1 cellular context compared by ENCODE assay signal in the genomic region with DNA sequence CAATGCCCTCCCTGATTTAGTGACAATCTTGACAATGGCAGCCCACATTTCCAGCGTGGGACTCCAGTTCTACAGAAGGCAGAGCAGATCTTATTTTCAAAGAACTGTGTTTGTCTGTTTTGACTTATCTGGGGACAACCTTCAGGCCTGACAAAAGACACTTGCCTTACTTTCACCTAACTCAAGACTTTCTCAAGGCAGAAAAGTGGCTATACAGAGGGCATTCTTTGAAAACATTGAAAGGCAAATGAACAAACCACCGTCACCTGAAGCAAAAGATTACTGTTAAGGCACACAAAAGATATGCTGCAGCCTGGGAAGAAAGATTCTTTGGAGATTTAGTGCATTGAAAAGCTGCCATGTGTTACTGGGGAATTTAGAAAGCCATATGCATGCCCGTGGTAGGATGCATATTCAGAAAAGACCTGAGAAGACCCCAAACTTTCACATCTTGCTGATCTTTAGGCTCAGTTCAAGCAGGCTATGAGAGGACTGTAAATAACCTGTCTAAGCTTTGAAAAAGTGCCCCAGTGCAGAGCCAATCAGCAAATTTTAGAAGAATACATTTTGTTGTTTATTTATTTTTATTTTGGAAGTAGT.
TF ChIP-seq lines count a peak whose summit lies in the region.

No MANE protein-coding gene starts in this region.

TF ChIP-seq in H1, 55 proteins besides CTCF, POLR2A, EP300 and RAD21:
- no peak for TF ChIP-seq MAFK (IDR thresholded peaks at IDR 0.05; ENCODE audit: low read depth, low read length)
- TF ChIP-seq, protein P1, sequence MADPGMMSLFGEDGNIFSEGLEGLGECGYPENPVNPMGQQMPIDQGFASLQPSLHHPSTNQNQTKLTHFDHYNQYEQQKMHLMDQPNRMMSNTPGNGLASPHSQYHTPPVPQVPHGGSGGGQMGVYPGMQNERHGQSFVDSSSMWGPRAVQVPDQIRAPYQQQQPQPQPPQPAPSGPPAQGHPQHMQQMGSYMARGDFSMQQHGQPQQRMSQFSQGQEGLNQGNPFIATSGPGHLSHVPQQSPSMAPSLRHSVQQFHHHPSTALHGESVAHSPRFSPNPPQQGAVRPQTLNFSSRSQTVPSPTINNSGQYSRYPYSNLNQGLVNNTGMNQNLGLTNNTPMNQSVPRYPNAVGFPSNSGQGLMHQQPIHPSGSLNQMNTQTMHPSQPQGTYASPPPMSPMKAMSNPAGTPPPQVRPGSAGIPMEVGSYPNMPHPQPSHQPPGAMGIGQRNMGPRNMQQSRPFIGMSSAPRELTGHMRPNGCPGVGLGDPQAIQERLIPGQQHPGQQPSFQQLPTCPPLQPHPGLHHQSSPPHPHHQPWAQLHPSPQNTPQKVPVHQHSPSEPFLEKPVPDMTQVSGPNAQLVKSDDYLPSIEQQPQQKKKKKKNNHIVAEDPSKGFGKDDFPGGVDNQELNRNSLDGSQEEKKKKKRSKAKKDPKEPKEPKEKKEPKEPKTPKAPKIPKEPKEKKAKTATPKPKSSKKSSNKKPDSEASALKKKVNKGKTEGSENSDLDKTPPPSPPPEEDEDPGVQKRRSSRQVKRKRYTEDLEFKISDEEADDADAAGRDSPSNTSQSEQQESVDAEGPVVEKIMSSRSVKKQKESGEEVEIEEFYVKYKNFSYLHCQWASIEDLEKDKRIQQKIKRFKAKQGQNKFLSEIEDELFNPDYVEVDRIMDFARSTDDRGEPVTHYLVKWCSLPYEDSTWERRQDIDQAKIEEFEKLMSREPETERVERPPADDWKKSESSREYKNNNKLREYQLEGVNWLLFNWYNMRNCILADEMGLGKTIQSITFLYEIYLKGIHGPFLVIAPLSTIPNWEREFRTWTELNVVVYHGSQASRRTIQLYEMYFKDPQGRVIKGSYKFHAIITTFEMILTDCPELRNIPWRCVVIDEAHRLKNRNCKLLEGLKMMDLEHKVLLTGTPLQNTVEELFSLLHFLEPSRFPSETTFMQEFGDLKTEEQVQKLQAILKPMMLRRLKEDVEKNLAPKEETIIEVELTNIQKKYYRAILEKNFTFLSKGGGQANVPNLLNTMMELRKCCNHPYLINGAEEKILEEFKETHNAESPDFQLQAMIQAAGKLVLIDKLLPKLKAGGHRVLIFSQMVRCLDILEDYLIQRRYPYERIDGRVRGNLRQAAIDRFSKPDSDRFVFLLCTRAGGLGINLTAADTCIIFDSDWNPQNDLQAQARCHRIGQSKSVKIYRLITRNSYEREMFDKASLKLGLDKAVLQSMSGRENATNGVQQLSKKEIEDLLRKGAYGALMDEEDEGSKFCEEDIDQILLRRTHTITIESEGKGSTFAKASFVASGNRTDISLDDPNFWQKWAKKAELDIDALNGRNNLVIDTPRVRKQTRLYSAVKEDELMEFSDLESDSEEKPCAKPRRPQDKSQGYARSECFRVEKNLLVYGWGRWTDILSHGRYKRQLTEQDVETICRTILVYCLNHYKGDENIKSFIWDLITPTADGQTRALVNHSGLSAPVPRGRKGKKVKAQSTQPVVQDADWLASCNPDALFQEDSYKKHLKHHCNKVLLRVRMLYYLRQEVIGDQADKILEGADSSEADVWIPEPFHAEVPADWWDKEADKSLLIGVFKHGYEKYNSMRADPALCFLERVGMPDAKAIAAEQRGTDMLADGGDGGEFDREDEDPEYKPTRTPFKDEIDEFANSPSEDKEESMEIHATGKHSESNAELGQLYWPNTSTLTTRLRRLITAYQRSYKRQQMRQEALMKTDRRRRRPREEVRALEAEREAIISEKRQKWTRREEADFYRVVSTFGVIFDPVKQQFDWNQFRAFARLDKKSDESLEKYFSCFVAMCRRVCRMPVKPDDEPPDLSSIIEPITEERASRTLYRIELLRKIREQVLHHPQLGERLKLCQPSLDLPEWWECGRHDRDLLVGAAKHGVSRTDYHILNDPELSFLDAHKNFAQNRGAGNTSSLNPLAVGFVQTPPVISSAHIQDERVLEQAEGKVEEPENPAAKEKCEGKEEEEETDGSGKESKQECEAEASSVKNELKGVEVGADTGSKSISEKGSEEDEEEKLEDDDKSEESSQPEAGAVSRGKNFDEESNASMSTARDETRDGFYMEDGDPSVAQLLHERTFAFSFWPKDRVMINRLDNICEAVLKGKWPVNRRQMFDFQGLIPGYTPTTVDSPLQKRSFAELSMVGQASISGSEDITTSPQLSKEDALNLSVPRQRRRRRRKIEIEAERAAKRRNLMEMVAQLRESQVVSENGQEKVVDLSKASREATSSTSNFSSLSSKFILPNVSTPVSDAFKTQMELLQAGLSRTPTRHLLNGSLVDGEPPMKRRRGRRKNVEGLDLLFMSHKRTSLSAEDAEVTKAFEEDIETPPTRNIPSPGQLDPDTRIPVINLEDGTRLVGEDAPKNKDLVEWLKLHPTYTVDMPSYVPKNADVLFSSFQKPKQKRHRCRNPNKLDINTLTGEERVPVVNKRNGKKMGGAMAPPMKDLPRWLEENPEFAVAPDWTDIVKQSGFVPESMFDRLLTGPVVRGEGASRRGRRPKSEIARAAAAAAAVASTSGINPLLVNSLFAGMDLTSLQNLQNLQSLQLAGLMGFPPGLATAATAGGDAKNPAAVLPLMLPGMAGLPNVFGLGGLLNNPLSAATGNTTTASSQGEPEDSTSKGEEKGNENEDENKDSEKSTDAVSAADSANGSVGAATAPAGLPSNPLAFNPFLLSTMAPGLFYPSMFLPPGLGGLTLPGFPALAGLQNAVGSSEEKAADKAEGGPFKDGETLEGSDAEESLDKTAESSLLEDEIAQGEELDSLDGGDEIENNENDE (IDR thresholded peaks at IDR 0.05; ENCODE audit: insufficient replicate concordance, low read length) = peak; percentile 70
- no peak for TF ChIP-seq SIX5 (IDR thresholded peaks at IDR 0.05; ENCODE audit: low read depth, low read length)
